13 cellular contexts compared by ENCODE assay signal in the genomic region with DNA sequence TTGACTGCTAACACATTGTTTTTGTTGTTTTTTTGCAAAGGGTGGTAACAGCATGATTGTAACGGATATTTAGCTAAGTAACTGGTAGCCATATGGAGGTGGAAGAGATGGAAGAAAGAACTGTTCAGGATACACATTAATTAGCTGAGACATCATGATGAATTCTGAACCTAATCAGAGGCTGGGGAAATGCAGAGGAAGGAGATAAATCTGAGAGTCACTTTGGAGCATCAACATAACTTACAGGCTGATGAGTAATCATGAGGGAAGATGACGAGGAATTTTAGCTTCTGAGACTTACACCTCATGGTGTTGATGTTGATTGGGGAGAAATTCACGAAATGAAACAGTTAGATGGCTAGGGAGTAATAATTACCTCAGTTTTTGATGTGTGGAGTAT.
DNase-seq lines count a peak whose midpoint lies in the region; ATAC-seq, FAIRE-seq and TF ChIP-seq lines count a peak whose summit lies in the region.
"Had no signal": no experiment of that assay in that cellular context is flagged by ENCODE, and none has a peak within 500 bp of the region (broad histone marks: within the 10 kb centered on the region; RNA-seq: fewer than 3 reads in every experiment).

No MANE protein-coding gene starts in this region.

- no peak for TF ChIP-seq POLR2A in K562 (conservative IDR thresholded peaks at IDR 0.05)

- WGBS in K562 (ENCODE audit: insufficient coverage, low coverage, missing lambda C conversion rate): 36% methylated on average over 3 of the region's 3 CpGs

- no peak for TF ChIP-seq RAD21 in K562 (CRISPR knock-in tag; conservative IDR thresholded peaks at IDR 0.05 in 1 of 2, IDR thresholded peaks at IDR 0.05 in 1 of 2)

- no peak overlapping the region for H3K4me3 Mint-ChIP-seq in CD4-positive, alpha-beta T cell
- no peak overlapping the region for H3K4me3 Mint-ChIP-seq in nephron progenitor cell

- peaks cover 6% of the 10 kb centered on the region; the same call in 1 of the 3 replicates for H3K36me3 ChIP-seq in K562 (ENCODE audit: control insufficient read depth, insufficient read depth, low read length)
- H3K36me3 ChIP-seq: ovary had no signal

- peak overlapping the region; percentile 5 for H3K27ac Mint-ChIP-seq in CD4-positive, alpha-beta T cell
- H3K27ac Mint-ChIP-seq in nephron progenitor cell: peak overlapping the region; percentile 1

- FAIRE-seq in K562 (lab: Jason Lieb, UNC): no peak
- FAIRE-seq: islet of Langerhans had no signal

- no peaks in the 10 kb centered on the region for H3K27me3 ChIP-seq in CD4-positive, alpha-beta T cell (ENCODE audit: control insufficient read depth, insufficient read depth, low read length)
- H3K27me3 ChIP-seq in K562 (ENCODE audit: control insufficient read depth in 2 of 2, insufficient read depth in 2 of 2, low read length in 2 of 2): no peaks in the 10 kb centered on the region
- H3K27me3 ChIP-seq: ovary had no signal

- intact Hi-C loops in CD4-positive, alpha-beta T cell (cut with DNase I, micrococcal nuclease): no loop called here
- intact Hi-C loops in K562 (cut with micrococcal nuclease): no loop called here

- no TSS peak for BruUV-seq in K562 (replicated peaks; lab: Mats Ljungman, UMichigan)

- TF ChIP-seq CTCF in CD4-positive, alpha-beta T cell (IDR thresholded peaks at IDR 0.05): no peak
- TF ChIP-seq CTCF in K562 (IDR thresholded peaks at IDR 0.05 in 2 of 3, conservative IDR thresholded peaks at IDR 0.05 in 1 of 3; ENCODE audit: insufficient read depth in 2 of 3, low read depth in 1 of 3, low read length in 3 of 3) (no peak), nephron progenitor cell (IDR thresholded peaks at IDR 0.05) (no peak)

- no peaks in the 10 kb centered on the region for H3K9me3 ChIP-seq in CD4-positive, alpha-beta T cell (ENCODE audit: control insufficient read depth, low read length)
- H3K9me3 ChIP-seq in K562 (replicated peaks; ENCODE audit: control insufficient read depth, insufficient read depth, low read depth, low read length): no peaks in the 10 kb centered on the region
- H3K9me3 ChIP-seq: ovary had no signal

- no peaks in the 10 kb centered on the region for H3K79me2 ChIP-seq in K562 (ENCODE audit: control insufficient read depth, insufficient read depth, low read length)

- no peaks in the 10 kb centered on the region; a peak in 1 of 5 replicates for H3K4me1 ChIP-seq in K562 (replicated peaks in 1 of 2; ENCODE audit: control insufficient read depth in 2 of 2, insufficient read depth in 2 of 2, low read length in 2 of 2)

- no peaks in the 10 kb centered on the region for H4K20me1 ChIP-seq in K562 (replicated peaks; ENCODE audit: control insufficient read depth, insufficient read depth, low read length)

- no peak overlapping the region for H3K27ac ChIP-seq in CD4-positive, alpha-beta T cell (ENCODE audit: low read depth, low read length)
- H3K27ac ChIP-seq in K562 (ENCODE audit: extremely low read depth, low read depth, low read length): no peak overlapping the region
- H3K27ac ChIP-seq: ovary had no signal

- no peak overlapping the region for H3K4me2 ChIP-seq in K562 (ENCODE audit: insufficient read depth, low read length)

- peaks cover 97% of the 10 kb centered on the region for H3K36me3 Mint-ChIP-seq in CD4-positive, alpha-beta T cell (ENCODE audit: low read depth)
- H3K36me3 Mint-ChIP-seq in nephron progenitor cell (ENCODE audit: low read depth): peaks cover 78% of the 10 kb centered on the region

- no peak overlapping the region for H3K4me3 ChIP-seq in K562
- H3K4me3 ChIP-seq: ovary, skin epidermis had no signal

- CTCF ChIA-PET in CD4-positive, alpha-beta T cell (lab: Charles Lee): interaction anchor here (1.2 kb wide), 2 partner anchors 9 to 24 kb away, joined by 3 read pairs; no protein-coding TSS in a partner anchor
- CTCF ChIA-PET in K562 (lab: Yijun Ruan, JAX; ENCODE audit: low intra/inter-chr PET ratio): no interaction called here

- DNase-seq in CD4-positive, alpha-beta T cell: no peak
- peak; percentile 73 for DNase-seq in HCEC 1CT
- no peak for DNase-seq in K562 (ENCODE audit: extremely low read depth in 1 of 4, low spot score in 3 of 4)
- DNase-seq in nephron progenitor cell: no peak
- DNase-seq in activated CD8-positive, alpha-beta memory T cell treated with anti-CD3 and anti-CD28 coated beads, Interleukin-2, amount 50 U/mL, for 4 hours: no peak
- no peak for DNase-seq in NCI-H1092 (lab: John Stamatoyannopoulos, UW)
- DNase-seq: activated naive CD4-positive, alpha-beta T cell treated with Interleukin-2 at 50 U/mL for 16 hours; NCI-H1048; ovary had no signal

- H3K9me3 Mint-ChIP-seq in CD4-positive, alpha-beta T cell: no peaks in the 10 kb centered on the region
- H3K9me3 Mint-ChIP-seq in nephron progenitor cell: no peaks in the 10 kb centered on the region

- no peaks in the 10 kb centered on the region for H3K27me3 Mint-ChIP-seq in CD4-positive, alpha-beta T cell
- H3K27me3 Mint-ChIP-seq in nephron progenitor cell (ENCODE audit: low read depth, poor library complexity): no peaks in the 10 kb centered on the region

- H2AFZ ChIP-seq in K562 (ENCODE audit: low read depth, low read length): no peak overlapping the region

- H3K9ac ChIP-seq in K562 (ENCODE audit: insufficient read depth in 1 of 2, low read depth in 2 of 2, low read length in 2 of 2): no peak overlapping the region

- in situ Hi-C loops in K562 (cut with MboI): no loop called here

- peaks cover 3% of the 10 kb centered on the region for H3K4me1 Mint-ChIP-seq in CD4-positive, alpha-beta T cell (ENCODE audit: low read depth)
- H3K4me1 Mint-ChIP-seq in nephron progenitor cell: no peaks in the 10 kb centered on the region

- POLR2A ChIA-PET in CD4-positive, alpha-beta T cell (lab: Charles Lee): no interaction called here
- POLR2A ChIA-PET in K562 (lab: Yijun Ruan, JAX): no interaction called here

- TF ChIP-seq EP300 in K562 (IDR thresholded peaks at IDR 0.05; ENCODE audit: low read length): no peak

- no peak for ATAC-seq in CD4-positive, alpha-beta T cell (ENCODE audit: poor library complexity)
- ATAC-seq in K562: no peak
- ATAC-seq in GM18868 (IDR thresholded peaks at IDR 0.05; ENCODE audit: unreplicated experiment): no peak
- ATAC-seq in HG03039 (IDR thresholded peaks at IDR 0.05; ENCODE audit: unreplicated experiment): no peak

- H3K9me1 ChIP-seq in K562 (ENCODE audit: control insufficient read depth, insufficient read depth, low read length): no peaks in the 10 kb centered on the region

TF ChIP-seq in K562, 482 proteins besides CTCF, POLR2A, EP300 and RAD21:
- TF ChIP-seq ASH1L (IDR thresholded peaks at IDR 0.05; ENCODE audit: borderline replicate concordance, low read depth, partially characterized antibody): no peak
- TF ChIP-seq ATF3 (IDR thresholded peaks at IDR 0.05): peak; percentile 45; the same call in 1 of the 2 replicates
- TF ChIP-seq ATF3 (CRISPR knock-in tag; conservative IDR thresholded peaks at IDR 0.05): no peak
- TF ChIP-seq, protein P1, sequence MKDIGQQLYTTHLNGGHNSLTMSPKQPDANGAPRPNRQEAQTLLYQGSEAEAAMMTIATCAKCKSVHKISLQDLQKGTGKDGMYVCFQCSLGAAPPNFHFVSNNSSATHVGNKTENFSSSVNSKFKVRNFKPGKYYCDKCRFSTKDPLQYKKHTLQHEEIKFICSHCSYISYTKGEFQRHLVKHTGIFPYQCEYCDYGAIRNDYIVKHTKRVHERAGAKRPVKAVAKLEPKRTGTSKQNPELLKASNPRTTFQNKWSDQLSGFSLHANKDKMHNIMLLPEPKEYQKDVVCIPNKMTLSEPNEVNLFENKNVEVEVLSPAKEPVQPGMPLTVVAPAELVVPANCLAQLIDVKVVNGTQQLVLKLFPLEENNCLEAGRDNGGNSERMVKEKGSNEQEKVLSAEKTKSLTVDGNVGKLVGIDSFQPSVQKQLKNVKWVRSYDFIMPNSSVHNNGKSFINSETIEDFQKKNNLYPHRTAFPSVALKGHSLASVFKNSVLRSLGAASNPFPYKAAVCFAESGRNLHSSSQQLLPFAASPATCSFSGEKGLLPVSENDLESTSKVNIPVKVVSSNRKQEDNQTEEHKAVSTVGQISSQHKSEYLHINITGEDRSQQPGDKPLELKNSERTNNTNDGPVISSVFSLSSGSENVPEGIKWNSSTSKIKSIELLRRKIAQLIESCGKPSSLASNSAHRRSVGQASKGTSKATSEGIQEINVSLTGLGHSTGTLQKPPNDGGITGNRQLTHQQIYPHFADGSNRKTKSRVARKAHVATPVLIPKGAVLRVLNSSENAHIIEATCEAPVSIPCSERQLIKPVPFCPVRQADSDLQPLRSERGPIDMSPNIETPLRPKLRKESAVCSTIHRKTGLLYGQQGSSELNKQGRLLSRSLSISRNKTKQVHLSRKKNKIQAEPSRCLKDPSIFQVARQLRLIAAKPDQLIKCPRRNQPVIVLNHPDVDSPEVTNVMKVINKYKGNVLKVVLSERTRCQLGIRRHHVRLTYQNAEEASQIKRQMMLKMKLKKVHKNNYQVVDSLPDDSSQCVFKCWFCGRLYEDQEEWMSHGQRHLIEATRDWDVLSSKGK (CRISPR knock-in tag; IDR thresholded peaks at IDR 0.05): no peak
TF ChIP-seq in K562: peak in this region for 1.
